In the genomic region with DNA sequence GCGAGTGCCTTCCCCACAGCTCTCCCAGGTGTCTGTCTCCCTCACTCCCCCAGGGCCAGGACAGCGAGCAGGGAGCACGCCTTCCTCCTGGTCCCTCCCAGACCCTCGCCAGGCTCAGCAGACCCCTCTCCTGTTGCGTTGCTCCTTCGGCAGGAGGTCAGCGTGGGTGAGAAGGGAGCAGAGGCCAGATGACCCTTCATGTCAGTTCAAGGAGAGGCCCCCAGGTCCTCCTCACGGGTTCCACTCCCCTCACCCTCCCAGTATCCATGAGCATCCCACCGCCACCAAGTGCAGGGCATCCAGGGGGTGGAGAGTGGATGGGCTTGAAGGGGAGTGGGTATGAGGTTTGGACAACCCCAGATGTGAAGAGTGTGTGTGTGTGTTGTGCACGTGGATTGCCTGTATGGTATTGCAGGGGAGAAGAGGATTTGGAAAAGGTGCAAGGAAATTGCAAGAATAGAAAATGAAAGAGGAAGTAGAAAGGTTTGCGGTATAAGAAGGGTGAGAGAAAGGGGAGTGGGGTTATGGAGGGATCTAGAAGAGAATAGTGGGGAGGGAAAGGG, we compare ENCODE assay signal across 9 cellular contexts. TPM values are rescaled to one million over a fixed set of nuclear protein-coding genes. Genes with fewer than 3 reads are reported as not detected.
DNase-seq lines count a peak whose midpoint lies in the region; ATAC-seq and TF ChIP-seq lines count a peak whose summit lies in the region.
"Had no signal": no experiment of that assay in that cellular context is flagged by ENCODE, and none has a peak within 500 bp of the region (broad histone marks: within the 10 kb centered on the region; RNA-seq: fewer than 3 reads in every experiment).

No MANE protein-coding gene starts in this region.

- H3K36me3 ChIP-seq in HUES6 (ENCODE audit: control insufficient read depth, insufficient read depth, low read length) (peaks cover 34% of the 10 kb centered on the region), muscle layer of colon (ENCODE audit: insufficient read depth, low read length) (peaks cover 37% of the 10 kb centered on the region), colonic mucosa (no peaks in the 10 kb centered on the region)

- no peaks in the 10 kb centered on the region for H3K36me3 Mint-ChIP-seq in activated T-helper 17 cell treated with anti-CD3 and anti-CD28 coated beads, Interleukin-2, amount 50 U/mL, for 72 hours (ENCODE audit: low read depth)

- peak overlapping the region; percentile 48 for H3K4me3 Mint-ChIP-seq in activated T-helper 17 cell treated with anti-CD3 and anti-CD28 coated beads, Interleukin-2, amount 50 U/mL, for 72 hours

- no peak overlapping the region for H3K27ac ChIP-seq in HUES6 (ENCODE audit: low read depth, low read length)
- peak overlapping the region; percentile 64 for H3K27ac ChIP-seq in muscle layer of colon (ENCODE audit: low read depth, low read length)
- no peak overlapping the region for H3K27ac ChIP-seq in colonic mucosa
- H3K27ac ChIP-seq: body of pancreas had no signal

- no peak for ATAC-seq in activated T-helper 17 cell treated with anti-CD3 and anti-CD28 coated beads, Interleukin-2, amount 50 U/mL, for 72 hours (replicated peaks)
- no peak for ATAC-seq in HG03432 (IDR thresholded peaks at IDR 0.05; ENCODE audit: unreplicated experiment)
- ATAC-seq: body of pancreas had no signal

- H3K4me3 ChIP-seq in AG10803 (ENCODE audit: low read length) (no peak overlapping the region), HUES6 (ENCODE audit: low read depth, low read length) (no peak overlapping the region), muscle layer of colon (ENCODE audit: low read depth in 1 of 2, low read length in 2 of 2) (no peak overlapping the region), colonic mucosa (no peak overlapping the region)
- H3K4me3 ChIP-seq: body of pancreas had no signal

- H3K9me3 ChIP-seq in HUES6 (ENCODE audit: control insufficient read depth, insufficient read depth, low read depth, low read length) (no peaks in the 10 kb centered on the region), muscle layer of colon (ENCODE audit: low read length) (no peaks in the 10 kb centered on the region), colonic mucosa (no peaks in the 10 kb centered on the region)
- H3K9me3 ChIP-seq: body of pancreas had no signal

- TF ChIP-seq CTCF in AG10803 (conservative IDR thresholded peaks at IDR 0.05; ENCODE audit: low read length) (no peak), colonic mucosa (IDR thresholded peaks at IDR 0.05) (no peak)

- peak overlapping the region; percentile 62 for H3K27ac Mint-ChIP-seq in activated T-helper 17 cell treated with anti-CD3 and anti-CD28 coated beads, Interleukin-2, amount 50 U/mL, for 72 hours

- peak; percentile 84 for DNase-seq in AG10803 (ENCODE audit: low read depth)
- DNase-seq in T-helper 9 cell, result no peak
- no peak for DNase-seq in colonic mucosa
- DNase-seq in NCI-H1417 (lab: John Stamatoyannopoulos, UW), result no peak
- DNase-seq: body of pancreas had no signal

- no peaks in the 10 kb centered on the region for H3K9me3 Mint-ChIP-seq in activated T-helper 17 cell treated with anti-CD3 and anti-CD28 coated beads, Interleukin-2, amount 50 U/mL, for 72 hours

- H3K4me1 ChIP-seq in HUES6 (ENCODE audit: control insufficient read depth, insufficient read depth, low read length) (peaks cover 24% of the 10 kb centered on the region), muscle layer of colon (ENCODE audit: insufficient read depth, low read length) (peaks cover 30% of the 10 kb centered on the region), colonic mucosa (no peaks in the 10 kb centered on the region)

- H3K9ac ChIP-seq in HUES6 (ENCODE audit: low read length), result peak overlapping the region; percentile 5
- no peak overlapping the region for H3K9ac ChIP-seq in muscle layer of colon (ENCODE audit: low read length)
- no peak overlapping the region for H3K9ac ChIP-seq in colonic mucosa (ENCODE audit: low read depth in 2 of 2, low read length in 2 of 2)

- no peaks in the 10 kb centered on the region for H3K27me3 Mint-ChIP-seq in activated T-helper 17 cell treated with anti-CD3 and anti-CD28 coated beads, Interleukin-2, amount 50 U/mL, for 72 hours

- intact Hi-C loops in colonic mucosa (cut with DNase I), result no loop called here

- peaks cover 11% of the 10 kb centered on the region for H3K4me1 Mint-ChIP-seq in activated T-helper 17 cell treated with anti-CD3 and anti-CD28 coated beads, Interleukin-2, amount 50 U/mL, for 72 hours

- H3K27me3 ChIP-seq in HUES6 (ENCODE audit: control insufficient read depth, insufficient read depth, low read length) (no peaks in the 10 kb centered on the region), muscle layer of colon (ENCODE audit: control insufficient read depth in 1 of 2, insufficient read depth in 2 of 2, low read length in 2 of 2) (no peaks in the 10 kb centered on the region), colonic mucosa (no peaks in the 10 kb centered on the region)
- H3K27me3 ChIP-seq: body of pancreas had no signal

RNA-seq across cellular contexts. Expression of a gene that starts 17.7 kb away (rescaled TPM):
- total RNA-seq in activated T-helper 17 cell treated with anti-CD3 and anti-CD28 coated beads, Interleukin-2, amount 50 U/mL, for 72 hours, result not detected
- 1 to 10 TPM in 1 of 2 donors, under 1 TPM in 1; 0.89 to 5.5 TPM for total RNA-seq in colonic mucosa

RNA-seq across cellular contexts. Expression of a gene that starts 17.9 kb away (rescaled TPM):
- total RNA-seq in activated T-helper 17 cell treated with anti-CD3 and anti-CD28 coated beads, Interleukin-2, amount 50 U/mL, for 72 hours, result 1 to 10 TPM in 1 of 2 donors, under 1 TPM in 1; 0.37 to 1.9 TPM
- 100 to 1,000 TPM in 1 of 2 donors, 10 to 100 TPM in 1; 74.7 to 127 TPM for total RNA-seq in colonic mucosa

RNA-seq across cellular contexts. Expression of a gene that starts 33.0 kb away (rescaled TPM):
- total RNA-seq in activated T-helper 17 cell treated with anti-CD3 and anti-CD28 coated beads, Interleukin-2, amount 50 U/mL, for 72 hours, result 10 to 100 TPM; 73.6 to 89.2 TPM
- total RNA-seq in colonic mucosa, result 10 to 100 TPM; 36.6 to 43.2 TPM

RNA-seq across cellular contexts. Expression of a gene that starts 53.6 kb away (rescaled TPM):
- 1 to 10 TPM in 1 of 2 donors, under 1 TPM in 1; 0.84 to 6.9 TPM for total RNA-seq in activated T-helper 17 cell treated with anti-CD3 and anti-CD28 coated beads, Interleukin-2, amount 50 U/mL, for 72 hours
- 1 to 10 TPM in 1 of 2 donors, under 1 TPM in 1; 0.77 to 2.3 TPM for total RNA-seq in colonic mucosa
- total RNA-seq: body of pancreas had no signal

Comparison
In these comparisons a context has a peak if more than half of its experiments do, and no peak if none do; other contexts are left out.
1. RNA of a gene that starts 17.9 kb away (total RNA-seq): 74.7 to 127 TPM in colonic mucosa; 0.37 to 1.9 TPM in activated T-helper 17 cell treated with anti-CD3 and anti-CD28 coated beads, Interleukin-2, amount 50 U/mL, for 72 hours; every median in the first group is over 10 times any median in the second.